Comparison of ENCODE assay signal across 8 cellular contexts in the genomic region with DNA sequence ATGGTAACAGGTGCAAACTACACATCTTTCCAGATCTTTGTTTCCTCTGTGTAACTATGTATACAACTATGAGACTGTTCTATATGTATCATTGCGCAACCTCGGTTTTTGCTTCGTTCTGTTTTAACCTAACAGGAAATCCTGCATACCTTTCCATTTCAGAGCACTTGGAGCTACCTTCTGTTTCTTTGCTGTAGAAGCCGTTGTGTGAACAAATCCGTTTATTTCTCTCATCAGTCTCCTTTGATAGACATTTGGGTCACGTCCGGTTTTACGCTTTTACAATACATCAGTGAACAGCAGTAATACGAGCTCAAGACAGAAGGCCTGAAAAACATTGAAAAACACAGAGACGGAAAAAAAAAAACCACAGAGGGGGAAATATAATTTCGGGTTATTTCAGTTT.
DNase-seq lines count a peak whose midpoint lies in the region.

No MANE protein-coding gene starts in this region.

- peak; percentile 63 for DNase-seq in activated naive CD4-positive, alpha-beta T cell treated with anti-CD3 and anti-CD28 coated beads, Interleukin-2, amount 10 ng/mL, durations not matched to agents 7 days and 5 days
- DNase-seq in activated naive CD4-positive, alpha-beta T cell treated with anti-CD3 and anti-CD28 coated beads, Interleukin-2, amount 50 U/mL, for 16 hours = no peak
- DNase-seq in NT2/D1 (ENCODE audit: low read depth, low spot score) (no peak), AG08395 (ENCODE audit: low spot score) (no peak), iPS-NIHi11 (ENCODE audit: low spot score) (no peak), NCI-H187 (lab: John Stamatoyannopoulos, UW) (no peak)
- peak; percentile 88 for DNase-seq in central memory CD4-positive, alpha-beta T cell

- H3K9me3 ChIP-seq in NT2/D1 (ENCODE audit: insufficient read depth, low read length) (no peaks in the 10 kb centered on the region), mucosa of rectum (ENCODE audit: control insufficient read depth in 2 of 2, low read length in 2 of 2) (no peaks in the 10 kb centered on the region)

- peaks cover 62% of the 10 kb centered on the region for H3K4me1 Mint-ChIP-seq in activated naive CD4-positive, alpha-beta T cell treated with anti-CD3 and anti-CD28 coated beads, Interleukin-2, amount 10 ng/mL, durations not matched to agents 7 days and 5 days

- H3K36me3 Mint-ChIP-seq in activated naive CD4-positive, alpha-beta T cell treated with anti-CD3 and anti-CD28 coated beads, Interleukin-2, amount 10 ng/mL, durations not matched to agents 7 days and 5 days = peaks cover 3% of the 10 kb centered on the region

- no peaks in the 10 kb centered on the region for H3K27me3 ChIP-seq in NT2/D1 (ENCODE audit: insufficient read depth, insufficient read length)
- no peaks in the 10 kb centered on the region for H3K27me3 ChIP-seq in mucosa of rectum (ENCODE audit: control insufficient read depth in 2 of 2, insufficient read depth in 2 of 2, low read length in 2 of 2)

- H3K4me1 ChIP-seq in NT2/D1 (ENCODE audit: insufficient read depth, insufficient read length) (peaks cover 17% of the 10 kb centered on the region), mucosa of rectum (ENCODE audit: control insufficient read depth in 2 of 2, insufficient read depth in 2 of 2, low read length in 2 of 2) (peaks cover 44 to 55% of the 10 kb centered on the region in 2 donors)

- H3K4me3 ChIP-seq in NT2/D1 (ENCODE audit: insufficient read length, low read depth) (peak overlapping the region; percentile 48), mucosa of rectum (ENCODE audit: low read length in 2 of 2) (peak overlapping the region; percentile 67 to 78)

- H3K27me3 Mint-ChIP-seq in activated naive CD4-positive, alpha-beta T cell treated with anti-CD3 and anti-CD28 coated beads, Interleukin-2, amount 10 ng/mL, durations not matched to agents 7 days and 5 days = no peaks in the 10 kb centered on the region

- H3K9ac ChIP-seq in NT2/D1 (ENCODE audit: insufficient read length, low read depth) (peak overlapping the region; percentile 37), mucosa of rectum (ENCODE audit: low read depth in 1 of 2, low read length in 2 of 2) (peak overlapping the region; percentile 35 to 66)

- peaks cover 5% of the 10 kb centered on the region for H3K36me3 ChIP-seq in NT2/D1 (ENCODE audit: insufficient read depth, insufficient read length, low read length)
- H3K36me3 ChIP-seq in mucosa of rectum (ENCODE audit: control insufficient read depth in 2 of 2, insufficient read depth in 2 of 2, low read length in 2 of 2) = no peaks in the 10 kb centered on the region

- no peaks in the 10 kb centered on the region for H3K9me3 Mint-ChIP-seq in activated naive CD4-positive, alpha-beta T cell treated with anti-CD3 and anti-CD28 coated beads, Interleukin-2, amount 10 ng/mL, durations not matched to agents 7 days and 5 days

- H3K27ac ChIP-seq in mucosa of rectum (ENCODE audit: low read depth in 2 of 2, low read length in 2 of 2) = peak overlapping the region; percentile 81 to 82

- H3K4me3 Mint-ChIP-seq in activated naive CD4-positive, alpha-beta T cell treated with anti-CD3 and anti-CD28 coated beads, Interleukin-2, amount 10 ng/mL, durations not matched to agents 7 days and 5 days = peak overlapping the region; percentile 91

- CTCF ChIA-PET in activated naive CD4-positive, alpha-beta T cell treated with anti-CD3 and anti-CD28 coated beads, Interleukin-2, amount 10 ng/mL, durations not matched to agents 7 days and 5 days (lab: Charles Lee) = interaction anchor here (0.8 to 1.3 kb wide), 2 partner anchors 10 to 85 kb away, joined by 3 read pairs; no protein-coding TSS in a partner anchor

- peak overlapping the region; percentile 98 for H3K27ac Mint-ChIP-seq in activated naive CD4-positive, alpha-beta T cell treated with anti-CD3 and anti-CD28 coated beads, Interleukin-2, amount 10 ng/mL, durations not matched to agents 7 days and 5 days

Comparison
In these comparisons a context has a peak if more than half of its experiments do, and no peak if none do; other contexts are left out.
1. DNase-seq: peak in activated naive CD4-positive, alpha-beta T cell treated with anti-CD3 and anti-CD28 coated beads, Interleukin-2, amount 10 ng/mL, durations not matched to agents 7 days and 5 days (single experiment) and central memory CD4-positive, alpha-beta T cell (single experiment); none in activated naive CD4-positive, alpha-beta T cell treated with anti-CD3 and anti-CD28 coated beads, Interleukin-2, amount 50 U/mL, for 16 hours (single experiment), NT2/D1 (single experiment), AG08395 (single experiment), iPS-NIHi11 (single experiment) and NCI-H187 (0 of 2).